ENCODE assay signal across 19 cellular contexts in the genomic region with DNA sequence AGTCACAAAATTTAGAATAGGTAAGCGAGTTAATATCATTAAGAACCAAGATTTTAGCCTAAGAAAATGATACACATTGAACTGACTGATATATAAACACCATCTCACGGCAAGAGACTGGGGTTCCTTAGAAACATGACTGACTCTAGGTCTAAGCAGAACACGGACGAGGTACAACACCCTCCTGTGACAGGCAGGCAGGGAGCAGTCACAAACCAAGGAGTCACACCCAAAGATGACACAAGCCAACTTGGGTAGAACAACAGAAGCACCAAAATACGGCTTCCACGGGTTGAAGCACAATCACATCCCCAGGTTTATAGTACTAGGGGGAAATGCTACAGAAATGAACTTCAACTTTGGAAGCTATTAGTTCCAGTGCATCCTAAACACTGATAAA.
"Had no signal": no experiment of that assay in that cellular context is flagged by ENCODE, and none has a peak within 500 bp of the region (broad histone marks: within the 10 kb centered on the region; RNA-seq: fewer than 3 reads in every experiment).

No MANE protein-coding gene starts in this region.

- H3K9me3 ChIP-seq: esophagus squamous epithelium, gastrocnemius medialis, heart right ventricle, left lung, lower lobe of right lung had no signal

- H3K9me3 Mint-ChIP-seq: naive thymus-derived CD4-positive, alpha-beta T cell had no signal

- H3K27me3 Mint-ChIP-seq: naive thymus-derived CD4-positive, alpha-beta T cell had no signal

- H3K4me1 ChIP-seq: lower lobe of right lung had no signal

- H3K27ac Mint-ChIP-seq: naive thymus-derived CD4-positive, alpha-beta T cell had no signal

- H3K36me3 ChIP-seq: gastrocnemius medialis, left lung had no signal

- ATAC-seq: gastrocnemius medialis; heart right ventricle; left cardiac atrium; left lung; left ventricle myocardium superior; lower lobe of right lung; naive thymus-derived CD4-positive, alpha-beta T cell had no signal

- H3K27ac ChIP-seq: coronary artery, dorsolateral prefrontal cortex, esophagus squamous epithelium, gastrocnemius medialis, heart right ventricle, left lung, lower lobe of right lung had no signal

- H3K4me3 ChIP-seq: coronary artery, dorsolateral prefrontal cortex, esophagus squamous epithelium, gastrocnemius medialis, heart right ventricle, left lung, lower lobe of right lung had no signal

- H3K27me3 ChIP-seq: dorsolateral prefrontal cortex, esophagus squamous epithelium, gastrocnemius medialis, heart right ventricle, left lung had no signal

- DNase-seq: dermis blood vessel endothelial cell; dorsolateral prefrontal cortex; effector CD4-positive, alpha-beta T cell; effector memory CD4-positive, alpha-beta T cell; esophagus squamous epithelium; foreskin fibroblast; foreskin melanocyte; gastrocnemius medialis; glutamatergic neuron; heart right ventricle; hippocampal formation; left cardiac atrium; left lung; left ventricle myocardium superior; lower lobe of right lung; mesendoderm; midbrain; naive thymus-derived CD4-positive, alpha-beta T cell had no signal
